Comparison of ENCODE assay signal across 8 cellular contexts in the genomic region with DNA sequence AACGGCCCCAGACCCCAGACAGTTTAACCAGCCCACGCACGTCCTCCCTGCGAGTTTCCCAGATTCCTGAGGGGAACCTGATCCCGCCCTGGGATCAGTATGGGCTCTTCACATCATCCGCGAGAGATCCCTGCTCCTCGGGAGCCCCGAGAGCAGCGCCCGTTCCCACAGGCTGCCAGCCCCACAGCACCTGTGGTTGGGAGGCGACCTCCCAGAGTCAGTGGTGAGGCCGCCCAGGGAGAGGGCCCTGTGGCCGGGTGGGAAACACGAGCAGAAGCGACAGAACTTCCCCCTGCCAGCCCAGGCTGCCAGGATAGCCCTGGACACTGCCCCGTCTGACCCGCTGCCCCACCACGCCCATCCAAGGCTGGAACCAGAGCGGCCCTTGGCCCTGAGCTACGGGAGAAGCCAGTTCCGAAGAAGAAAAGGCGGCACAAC. TPM values are rescaled to one million over a fixed set of nuclear protein-coding genes. Genes with fewer than 3 reads are reported as not detected.
DNase-seq lines count a peak whose midpoint lies in the region; ATAC-seq and TF ChIP-seq lines count a peak whose summit lies in the region.

No MANE protein-coding gene starts in this region.

- peaks cover 59 to 87% of the 10 kb centered on the region in 2 donors for H3K4me1 ChIP-seq in adrenal gland (replicated peaks in 1 of 2)
- H3K4me1 ChIP-seq in foreskin keratinocyte: peaks cover 19% of the 10 kb centered on the region

- peaks cover 0 to 4% of the 10 kb centered on the region in 2 donors for H3K9me3 Mint-ChIP-seq in stimulated activated naive B cell treated with anti-CD40 and anti-IgM and Interleukin-4, amounts not matched to agents 10 μg/mL and 1 μg/mL and 100 μg/mL, for 72 hours

- 15 to 59% (median 29%) methylated on average over 4 to 23 of the region's 23 CpGs for WGBS in adrenal gland, 4 donors

- TF ChIP-seq CTCF in adrenal gland (IDR thresholded peaks at IDR 0.05): no peak
- no peak for TF ChIP-seq CTCF in foreskin keratinocyte (conservative IDR thresholded peaks at IDR 0.05)

- no peak for DNase-seq in Jurkat, Clone E6-1 (ENCODE audit: low read depth, low spot score)
- DNase-seq in adrenal gland (peak in 5 of 7 donors; percentile 42 to 53 (median 45)), left kidney (ENCODE audit: low read depth, low spot score) (peak; percentile 57), foreskin keratinocyte (no peak), NOMO-1 treated with dmso at 0.1 percent for 144 hours (lab: John Stamatoyannopoulos, UW; ENCODE audit: unreplicated experiment) (no peak)
- no peak for DNase-seq in stimulated activated naive B cell treated with anti-CD40 and anti-IgM and Interleukin-4, amounts not matched to agents 10 μg/mL and 1 μg/mL and 100 μg/mL, for 72 hours

- H3K4me1 Mint-ChIP-seq in stimulated activated naive B cell treated with anti-CD40 and anti-IgM and Interleukin-4, amounts not matched to agents 10 μg/mL and 1 μg/mL and 100 μg/mL, for 72 hours: peaks cover 6 to 17% of the 10 kb centered on the region in 2 donors

- no peaks in the 10 kb centered on the region for H3K27me3 ChIP-seq in adrenal gland
- H3K27me3 ChIP-seq in foreskin keratinocyte: no peaks in the 10 kb centered on the region

- no peaks in the 10 kb centered on the region for H3K36me3 ChIP-seq in adrenal gland (replicated peaks in 1 of 2)

- no peaks in the 10 kb centered on the region for H3K9me3 ChIP-seq in adrenal gland (replicated peaks in 1 of 3)

- peak overlapping the region in 1 of 2 donors; percentile 19 for H3K4me3 Mint-ChIP-seq in stimulated activated naive B cell treated with anti-CD40 and anti-IgM and Interleukin-4, amounts not matched to agents 10 μg/mL and 1 μg/mL and 100 μg/mL, for 72 hours

- intact Hi-C loops in adrenal gland (cut with DNase I): no loop called here

- peak overlapping the region; percentile 42 for H3K27ac Mint-ChIP-seq in stimulated activated naive B cell treated with anti-CD40 and anti-IgM and Interleukin-4, amounts not matched to agents 10 μg/mL and 1 μg/mL and 100 μg/mL, for 72 hours

- peak overlapping the region; percentile 69 to 95 (median 86) for H3K27ac ChIP-seq in adrenal gland
- no peak overlapping the region for H3K27ac ChIP-seq in foreskin keratinocyte

- H3K27me3 Mint-ChIP-seq in stimulated activated naive B cell treated with anti-CD40 and anti-IgM and Interleukin-4, amounts not matched to agents 10 μg/mL and 1 μg/mL and 100 μg/mL, for 72 hours: peaks cover 0 to 10% of the 10 kb centered on the region in 2 donors

- no peaks in the 10 kb centered on the region for H3K36me3 Mint-ChIP-seq in stimulated activated naive B cell treated with anti-CD40 and anti-IgM and Interleukin-4, amounts not matched to agents 10 μg/mL and 1 μg/mL and 100 μg/mL, for 72 hours

- peak overlapping the region; percentile 40 for H3K4me3 ChIP-seq in Jurkat, Clone E6-1 (ENCODE audit: low read length)
- H3K4me3 ChIP-seq in adrenal gland: peak overlapping the region in 1 of 4 donors; percentile 40

- no peak for ATAC-seq in stimulated activated naive B cell treated with anti-CD40 and anti-IgM and Interleukin-4, amounts not matched to agents 10 μg/mL and 1 μg/mL and 100 μg/mL, for 72 hours (replicated peaks)
- ATAC-seq in foreskin keratinocyte (no peak), GM21825 (IDR thresholded peaks at IDR 0.05; ENCODE audit: unreplicated experiment) (no peak), GM21423 (IDR thresholded peaks at IDR 0.05; ENCODE audit: unreplicated experiment) (no peak)

- no peak for TF ChIP-seq POLR2A in adrenal gland (IDR thresholded peaks at IDR 0.05)

RNA-seq across cellular contexts. Expression of gene TSC22D3, which starts 32.8 kb away (rescaled TPM):
- 0.64 TPM for polyA plus RNA-seq in Jurkat, Clone E6-1 (2012; ENCODE audit: insufficient read depth, insufficient read length)
- total RNA-seq in adrenal gland (100 to 1,000 TPM; 191 to 474 (median 379) TPM), foreskin keratinocyte (27.0 and 40.8 TPM in 2 replicates)
- polyA plus RNA-seq in adrenal gland (100 to 1,000 TPM; 132 to 226 (median 146) TPM), foreskin keratinocyte (23.5 and 38.4 TPM in 2 replicates)

RNA-seq across cellular contexts. Expression of gene NCBP2L, which starts 34.8 kb away (rescaled TPM):
- not detected for polyA plus RNA-seq in Jurkat, Clone E6-1 (2012; ENCODE audit: insufficient read depth, insufficient read length)
- total RNA-seq in adrenal gland (1 to 10 TPM in 6 of 8 donors, under 1 TPM in 2; 0.26 to 3.5 (median 1.3) TPM), foreskin keratinocyte (not detected in 2 replicates)
- polyA plus RNA-seq in adrenal gland (1 to 10 TPM in 1 of 3 donors, under 1 TPM in 2; 0.40 to 2.3 (median 0.91) TPM), foreskin keratinocyte (not detected in 2 replicates)

Comparison
In these comparisons a context has a peak if more than half of its experiments do, and no peak if none do; other contexts are left out.
1. DNase-seq: peak in adrenal gland (5 of 7) and left kidney (single experiment); none in Jurkat, Clone E6-1 (single experiment), stimulated activated naive B cell treated with anti-CD40 and anti-IgM and Interleukin-4, amounts not matched to agents 10 μg/mL and 1 μg/mL and 100 μg/mL, for 72 hours (single experiment), foreskin keratinocyte (0 of 2) and NOMO-1 treated with dmso at 0.1 percent for 144 hours (single experiment).